ENCODE assay signal across 8 cellular contexts in genomic region chr2:108719149-108720044, GRCh38. TPM values are rescaled to one million over a fixed set of nuclear protein-coding genes. Genes with fewer than 3 reads are reported as not detected.
DNase-seq lines count a peak whose midpoint lies in the region; ATAC-seq and TF ChIP-seq lines count a peak whose summit lies in the region.

Gene RANBP2 (plus strand): TSS chr2:108719482. CDS start chr2:108719607, 125 bp downstream.

- H3K4me3 Mint-ChIP-seq in immature natural killer cell, result peak within 1 kb of the TSS; percentile 93 to 97 (median 95)

- TF ChIP-seq CTCF in AG10803 (conservative IDR thresholded peaks at IDR 0.05; ENCODE audit: low read length), result no peak

- peak; percentile 98 for DNase-seq in AG10803 (ENCODE audit: low read depth)
- DNase-seq in NCI-H345 treated with DMSO at 0.1 percent for 48 hours (lab: John Stamatoyannopoulos, UW; ENCODE audit: unreplicated experiment), result peak; percentile 88
- peak; percentile 86 to 91 (median 88) for DNase-seq in activated CD4-positive, CD25-positive, alpha-beta regulatory T cell (lab: John Stamatoyannopoulos, UW)
- DNase-seq in caudate nucleus (lab: John Stamatoyannopoulos, UW), result peak in 60 of 61 donors; percentile 31 to 97 (median 89)
- peak; percentile 94 to 95 (median 95) for DNase-seq in immature natural killer cell
- peak; percentile 97 for DNase-seq in smooth muscle cell of the brain vasculature (ENCODE audit: low read depth, low spot score)

- H3K27ac Mint-ChIP-seq in immature natural killer cell, result peak within 1 kb of the TSS; percentile 97 to 99 (median 98)

- peaks cover 28 to 30% of the 10 kb centered on the region in 2 donors for H3K4me1 Mint-ChIP-seq in immature natural killer cell

- H3K4me3 ChIP-seq in AG10803 (ENCODE audit: low read length), result peak within 1 kb of the TSS; percentile 86

- peaks cover 8 to 15% (median 13%) of the 10 kb centered on the region in 3 donors for H3K27me3 Mint-ChIP-seq in immature natural killer cell (ENCODE audit: low read depth in 3 of 3)

- ATAC-seq in GM19035 (IDR thresholded peaks at IDR 0.05; ENCODE audit: unreplicated experiment), result peak; percentile 99
- peak; percentile 98 for ATAC-seq in HG03342 (IDR thresholded peaks at IDR 0.05; ENCODE audit: unreplicated experiment)

- no peaks in the 10 kb centered on the region for H3K9me3 Mint-ChIP-seq in immature natural killer cell

- no peaks in the 10 kb centered on the region for H3K36me3 Mint-ChIP-seq in immature natural killer cell

- peak within 1 kb of the TSS; percentile 95 for H3K27ac ChIP-seq in caudate nucleus (ENCODE audit: low read depth, low read length)

RNA-seq across cellular contexts. Expression of gene RANBP2, which starts in this region (rescaled TPM):
- 10 to 100 TPM in 1 of 3 donors, 1 to 10 TPM in 2; 3.0 to 12.2 (median 3.4) TPM for polyA plus RNA-seq in immature natural killer cell

Comparison
In these comparisons a context has a peak if more than half of its experiments do, and no peak if none do; other contexts are left out.
1. Peak in every context shown above with its lines: DNase-seq, ATAC-seq, H3K4me3 ChIP-seq and H3K27ac ChIP-seq.